Comparison of ENCODE assay signal across 12 cellular contexts in the genomic region with DNA sequence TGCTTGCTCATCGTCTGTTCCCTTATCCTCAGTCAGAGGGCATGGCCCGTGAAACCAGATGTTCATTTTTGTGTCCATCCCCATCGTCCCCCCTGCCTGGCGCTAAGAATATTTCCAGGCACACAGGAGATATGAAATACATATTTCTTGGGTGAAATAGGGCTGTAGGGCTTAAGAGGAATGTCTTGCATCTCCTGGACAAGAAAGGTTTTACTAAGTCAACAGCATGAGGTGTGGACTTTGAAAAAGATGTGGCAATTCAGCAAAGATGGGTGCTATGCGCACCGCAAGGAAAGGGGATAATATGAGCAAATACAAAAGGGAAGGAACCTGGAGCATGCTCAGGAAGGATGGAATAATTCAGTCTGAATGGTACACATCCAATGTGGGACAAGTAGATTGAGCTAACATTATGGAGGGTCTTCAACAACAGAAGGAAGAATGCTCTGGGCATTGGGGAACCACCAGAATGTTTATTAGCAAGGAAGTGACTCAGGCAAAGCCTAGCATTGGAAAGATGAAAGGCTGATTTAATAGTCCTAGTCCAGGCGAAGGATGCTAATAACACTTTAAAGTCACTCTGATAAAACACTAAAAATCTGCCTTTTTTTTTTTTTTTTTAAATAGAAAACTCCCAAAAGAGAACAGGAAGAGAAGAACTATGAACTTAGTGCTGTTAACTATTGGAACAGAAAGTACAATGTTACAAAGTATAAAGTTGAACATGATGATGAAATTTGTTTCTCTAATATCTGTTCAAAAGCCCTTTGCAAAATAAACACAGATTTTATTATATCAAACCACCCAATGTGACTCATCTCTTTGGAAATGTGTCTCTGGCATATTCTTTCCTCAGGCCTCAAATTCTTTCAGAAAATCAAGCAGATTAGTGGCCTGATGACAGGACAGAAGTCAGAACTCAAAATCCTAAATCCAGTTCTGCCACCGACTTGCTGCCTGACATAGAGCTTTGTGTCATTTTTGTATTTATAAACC.
DNase-seq lines count a peak whose midpoint lies in the region; ATAC-seq and TF ChIP-seq lines count a peak whose summit lies in the region.
"Had no signal": no experiment of that assay in that cellular context is flagged by ENCODE, and none has a peak within 500 bp of the region (broad histone marks: within the 10 kb centered on the region; RNA-seq: fewer than 3 reads in every experiment).

No MANE protein-coding gene starts in this region.

- H3K4me1 Mint-ChIP-seq in brain: peaks cover 22% of the 10 kb centered on the region
- H3K4me1 Mint-ChIP-seq in activated CD4-positive, alpha-beta T cell treated with anti-CD3 and anti-CD28 coated beads, Interleukin-2, amount 10 ng/mL, durations not matched to agents 24 days and 14 days: no peaks in the 10 kb centered on the region
- H3K4me1 Mint-ChIP-seq: activated CD4-positive, alpha-beta memory T cell treated with anti-CD3 and anti-CD28 coated beads, Interleukin-2, amount 10 ng/mL, durations not matched to agents 7 days and 5 days; activated naive CD8-positive, alpha-beta T cell treated with anti-CD3 and anti-CD28 coated beads, Interleukin-2, amount 50 U/mL, for 24 hours; naive thymus-derived CD4-positive, alpha-beta T cell had no signal

- H3K4me1 ChIP-seq in stomach: peaks cover 0 to 35% (median 2%) of the 10 kb centered on the region in 4 donors

- H3K27me3 Mint-ChIP-seq in brain: no peaks in the 10 kb centered on the region
- H3K27me3 Mint-ChIP-seq in activated CD4-positive, alpha-beta T cell treated with anti-CD3 and anti-CD28 coated beads, Interleukin-2, amount 10 ng/mL, durations not matched to agents 24 days and 14 days: no peaks in the 10 kb centered on the region
- H3K27me3 Mint-ChIP-seq: activated CD4-positive, alpha-beta memory T cell treated with anti-CD3 and anti-CD28 coated beads, Interleukin-2, amount 10 ng/mL, durations not matched to agents 7 days and 5 days; activated naive CD8-positive, alpha-beta T cell treated with anti-CD3 and anti-CD28 coated beads, Interleukin-2, amount 50 U/mL, for 24 hours had no signal

- DNase-seq in HS-27A (ENCODE audit: low read depth) (peak; percentile 67), hepatic stellate cell (ENCODE audit: low spot score) (peak; percentile 58), stomach (no peak), Kasumi-1 (lab: John Stamatoyannopoulos, UW) (no peak)
- no peak for DNase-seq in activated naive CD4-positive, alpha-beta T cell treated with anti-CD3 and anti-CD28 coated beads, Interleukin-2, amount 50 U/mL, for 72 hours (ENCODE audit: low spot score in 2 of 2)
- DNase-seq in activated CD4-positive, alpha-beta T cell treated with anti-CD3 and anti-CD28 coated beads, Interleukin-2, amount 10 ng/mL, durations not matched to agents 24 days and 14 days: no peak
- DNase-seq: activated CD4-positive, alpha-beta memory T cell treated with anti-CD3 and anti-CD28 coated beads, Interleukin-2, amount 10 ng/mL, durations not matched to agents 7 days and 5 days; activated naive CD8-positive, alpha-beta T cell treated with anti-CD3 and anti-CD28 coated beads, Interleukin-2, amount 50 U/mL, for 24 hours; naive thymus-derived CD4-positive, alpha-beta T cell; NCI-H524 treated with DMSO at 0.1 percent for 48 hours had no signal

- no peak overlapping the region for H3K4me3 ChIP-seq in stomach

- no peaks in the 10 kb centered on the region for H3K9me3 ChIP-seq in stomach

- no peak for ATAC-seq in activated naive CD4-positive, alpha-beta T cell treated with anti-CD3 and anti-CD28 coated beads, Interleukin-2, amount 50 U/mL, for 72 hours
- ATAC-seq in HG02588 (IDR thresholded peaks at IDR 0.05; ENCODE audit: unreplicated experiment): no peak
- ATAC-seq: activated naive CD8-positive, alpha-beta T cell treated with anti-CD3 and anti-CD28 coated beads, Interleukin-2, amount 50 U/mL, for 24 hours; naive thymus-derived CD4-positive, alpha-beta T cell had no signal

- no peak for TF ChIP-seq CTCF in brain (conservative IDR thresholded peaks at IDR 0.05)
- no peak for TF ChIP-seq CTCF in stomach (IDR thresholded peaks at IDR 0.05)

- no peak for TF ChIP-seq POLR2A in stomach (IDR thresholded peaks at IDR 0.05)

- intact Hi-C loops in stomach (cut with DNase I; ENCODE audit: low total_unique reads): no loop called here
- intact Hi-C loops in activated CD4-positive, alpha-beta T cell treated with anti-CD3 and anti-CD28 coated beads, Interleukin-2, amount 10 ng/mL, durations not matched to agents 24 days and 14 days (cut with micrococcal nuclease): no loop called here

- H3K27ac Mint-ChIP-seq in brain: peak overlapping the region in 3 of 5 experiments; percentile 55 to 80 (median 61)
- no peak overlapping the region for H3K27ac Mint-ChIP-seq in activated naive CD4-positive, alpha-beta T cell treated with anti-CD3 and anti-CD28 coated beads, Interleukin-2, amount 50 U/mL, for 72 hours
- H3K27ac Mint-ChIP-seq in activated CD4-positive, alpha-beta T cell treated with anti-CD3 and anti-CD28 coated beads, Interleukin-2, amount 10 ng/mL, durations not matched to agents 24 days and 14 days: no peak overlapping the region
- H3K27ac Mint-ChIP-seq: activated CD4-positive, alpha-beta memory T cell treated with anti-CD3 and anti-CD28 coated beads, Interleukin-2, amount 10 ng/mL, durations not matched to agents 7 days and 5 days; activated naive CD8-positive, alpha-beta T cell treated with anti-CD3 and anti-CD28 coated beads, Interleukin-2, amount 50 U/mL, for 24 hours; naive thymus-derived CD4-positive, alpha-beta T cell had no signal

- no peaks in the 10 kb centered on the region for H3K36me3 Mint-ChIP-seq in brain
- H3K36me3 Mint-ChIP-seq in activated naive CD4-positive, alpha-beta T cell treated with anti-CD3 and anti-CD28 coated beads, Interleukin-2, amount 50 U/mL, for 72 hours: no peaks in the 10 kb centered on the region
- H3K36me3 Mint-ChIP-seq in activated CD4-positive, alpha-beta T cell treated with anti-CD3 and anti-CD28 coated beads, Interleukin-2, amount 10 ng/mL, durations not matched to agents 24 days and 14 days (ENCODE audit: low read depth): no peaks in the 10 kb centered on the region
- H3K36me3 Mint-ChIP-seq: naive thymus-derived CD4-positive, alpha-beta T cell had no signal

- no peaks in the 10 kb centered on the region for H3K36me3 ChIP-seq in stomach

- peak overlapping the region in 4 of 5 donors; percentile 21 to 62 (median 52) for H3K27ac ChIP-seq in stomach

- H3K27me3 ChIP-seq in stomach: no peaks in the 10 kb centered on the region

- H3K4me3 Mint-ChIP-seq in brain: peak overlapping the region in 4 of 5 experiments; percentile 67 to 81 (median 74)
- no peak overlapping the region for H3K4me3 Mint-ChIP-seq in activated CD4-positive, alpha-beta T cell treated with anti-CD3 and anti-CD28 coated beads, Interleukin-2, amount 10 ng/mL, durations not matched to agents 24 days and 14 days
- H3K4me3 Mint-ChIP-seq: activated CD4-positive, alpha-beta memory T cell treated with anti-CD3 and anti-CD28 coated beads, Interleukin-2, amount 10 ng/mL, durations not matched to agents 7 days and 5 days; activated naive CD8-positive, alpha-beta T cell treated with anti-CD3 and anti-CD28 coated beads, Interleukin-2, amount 50 U/mL, for 24 hours; naive thymus-derived CD4-positive, alpha-beta T cell had no signal

- WGBS in stomach, 5 donors: 78 to 90% (median 84%) methylated on average over 8 of the region's 8 CpGs

- peaks cover 0 to 12% (median 4%) of the 10 kb centered on the region in 5 experiments for H3K9me3 Mint-ChIP-seq in brain
- peaks cover 3 to 8% of the 10 kb centered on the region in 2 donors for H3K9me3 Mint-ChIP-seq in activated naive CD4-positive, alpha-beta T cell treated with anti-CD3 and anti-CD28 coated beads, Interleukin-2, amount 50 U/mL, for 72 hours
- no peaks in the 10 kb centered on the region for H3K9me3 Mint-ChIP-seq in activated CD4-positive, alpha-beta T cell treated with anti-CD3 and anti-CD28 coated beads, Interleukin-2, amount 10 ng/mL, durations not matched to agents 24 days and 14 days
- H3K9me3 Mint-ChIP-seq: activated CD4-positive, alpha-beta memory T cell treated with anti-CD3 and anti-CD28 coated beads, Interleukin-2, amount 10 ng/mL, durations not matched to agents 7 days and 5 days had no signal

- TF ChIP-seq EP300 in stomach (IDR thresholded peaks at IDR 0.05): no peak

Comparison
In these comparisons a context has a peak if more than half of its experiments do, and no peak if none do; other contexts are left out.
1. DNase-seq: peak in HS-27A (single experiment) and hepatic stellate cell (single experiment); none in stomach (single experiment), Kasumi-1 (0 of 2), activated naive CD4-positive, alpha-beta T cell treated with anti-CD3 and anti-CD28 coated beads, Interleukin-2, amount 50 U/mL, for 72 hours (0 of 2) and activated CD4-positive, alpha-beta T cell treated with anti-CD3 and anti-CD28 coated beads, Interleukin-2, amount 10 ng/mL, durations not matched to agents 24 days and 14 days (single experiment).
2. H3K27ac Mint-ChIP-seq: peak in brain (3 of 5); none in activated naive CD4-positive, alpha-beta T cell treated with anti-CD3 and anti-CD28 coated beads, Interleukin-2, amount 50 U/mL, for 72 hours (0 of 2) and activated CD4-positive, alpha-beta T cell treated with anti-CD3 and anti-CD28 coated beads, Interleukin-2, amount 10 ng/mL, durations not matched to agents 24 days and 14 days (single experiment).